16 cellular contexts compared by ENCODE assay signal in genomic region chr11:36069576-36070214, GRCh38.
DNase-seq lines count a peak whose midpoint lies in the region; ATAC-seq, FAIRE-seq and TF ChIP-seq lines count a peak whose summit lies in the region.
"Had no signal": no experiment of that assay in that cellular context is flagged by ENCODE, and none has a peak within 500 bp of the region (broad histone marks: within the 10 kb centered on the region; RNA-seq: fewer than 3 reads in every experiment).

No MANE protein-coding gene starts in this region.

- H3K4me1 ChIP-seq in kidney (ENCODE audit: control insufficient read depth in 1 of 2, insufficient read depth in 1 of 2, low read depth in 1 of 2, low read length in 2 of 2) (peaks cover 0 to 8% of the 10 kb centered on the region in 2 donors), gastrocnemius medialis (peaks cover 17 to 21% of the 10 kb centered on the region in 2 donors)

- no peak overlapping the region for H3K27ac ChIP-seq in kidney (ENCODE audit: low read depth in 2 of 2, low read length in 2 of 2)
- no peak overlapping the region for H3K27ac ChIP-seq in gastrocnemius medialis
- H3K27ac ChIP-seq: HL-60, SJSA1, vagina had no signal

- H3K9me3 ChIP-seq in kidney (ENCODE audit: control insufficient read depth in 1 of 2, low read length in 2 of 2) (no peaks in the 10 kb centered on the region), gastrocnemius medialis (no peaks in the 10 kb centered on the region)
- H3K9me3 ChIP-seq: SJSA1, vagina had no signal

- in situ Hi-C loops in gastrocnemius medialis (cut with MboI; ENCODE audit: low sequenced_read_pairs in 4 of 4): loop anchor here in 1 of 4 donors (10.0 kb wide), 1 partner anchor 115 kb away; no protein-coding TSS in a partner anchor

- FAIRE-seq in kidney (lab: Jason Lieb, UNC): no peak
- FAIRE-seq: A204.1, colon had no signal

- TF ChIP-seq POLR2A in gastrocnemius medialis (IDR thresholded peaks at IDR 0.05): no peak

- H3K36me3 ChIP-seq in kidney (ENCODE audit: control insufficient read depth in 1 of 2, insufficient read depth in 2 of 2, low read length in 2 of 2): no peaks in the 10 kb centered on the region
- no peaks in the 10 kb centered on the region for H3K36me3 ChIP-seq in gastrocnemius medialis
- H3K36me3 ChIP-seq: SJSA1, vagina had no signal

- H3K27ac Mint-ChIP-seq in progenitor cell of endocrine pancreas: no peak overlapping the region
- H3K27ac Mint-ChIP-seq: activated CD4-positive, alpha-beta T cell treated with anti-CD3 and anti-CD28 coated beads, Interleukin-2, amount 10 ng/mL, durations not matched to agents 24 days and 14 days had no signal

- H3K27me3 ChIP-seq in gastrocnemius medialis: no peaks in the 10 kb centered on the region
- H3K27me3 ChIP-seq: SJSA1, vagina had no signal

- H3K9me3 Mint-ChIP-seq in progenitor cell of endocrine pancreas (ENCODE audit: low read depth): peaks cover 11% of the 10 kb centered on the region

- intact Hi-C loops in kidney (cut with DNase I): no loop called here
- intact Hi-C loops in gastrocnemius medialis (cut with DNase I; ENCODE audit: low total_unique reads): loop anchor here (5.0 to 10.0 kb wide), 4 partner anchors 117 to 455 kb away; partner anchors contain the start of genes FJX1 and TRIM44

- H3K9ac ChIP-seq in kidney (ENCODE audit: low read length in 2 of 2): no peak overlapping the region

- DNase-seq in NCI-H1417 (lab: John Stamatoyannopoulos, UW) (peak in 2 of 3 experiments; percentile 17 to 60), NCI-H1417 treated with DMSO at 0.1 percent for 48 hours (lab: John Stamatoyannopoulos, UW) (no peak), NCI-H2227 (lab: John Stamatoyannopoulos, UW; ENCODE audit: unreplicated experiment) (peak; percentile 72), dermis blood vessel endothelial cell (peak; percentile 27), progenitor cell of endocrine pancreas (ENCODE audit: low spot score, unreplicated experiment) (no peak), kidney (no peak), occipital lobe (lab: John Stamatoyannopoulos, UW) (no peak), gastrocnemius medialis (no peak)
- DNase-seq: activated CD4-positive, alpha-beta T cell treated with anti-CD3 and anti-CD28 coated beads, Interleukin-2, amount 10 ng/mL, durations not matched to agents 24 days and 14 days; activated gamma-delta T cell treated with Interleukin-2 at 50 U/mL for 16 hours; NCI-H2029 had no signal

- H3K4me1 Mint-ChIP-seq in progenitor cell of endocrine pancreas (ENCODE audit: low read depth): no peaks in the 10 kb centered on the region
- H3K4me1 Mint-ChIP-seq: activated CD4-positive, alpha-beta T cell treated with anti-CD3 and anti-CD28 coated beads, Interleukin-2, amount 10 ng/mL, durations not matched to agents 24 days and 14 days had no signal

- H3K4me3 Mint-ChIP-seq in progenitor cell of endocrine pancreas (ENCODE audit: low read depth): no peak overlapping the region
- H3K4me3 Mint-ChIP-seq: activated CD4-positive, alpha-beta T cell treated with anti-CD3 and anti-CD28 coated beads, Interleukin-2, amount 10 ng/mL, durations not matched to agents 24 days and 14 days had no signal

- ATAC-seq in gastrocnemius medialis: no peak

- H3K4me3 ChIP-seq in kidney (ENCODE audit: low read length in 2 of 2): no peak overlapping the region
- H3K4me3 ChIP-seq in gastrocnemius medialis: no peak overlapping the region
- H3K4me3 ChIP-seq: SJSA1, vagina had no signal

- no peaks in the 10 kb centered on the region for H3K27me3 Mint-ChIP-seq in progenitor cell of endocrine pancreas

- TF ChIP-seq CTCF in progenitor cell of endocrine pancreas (IDR thresholded peaks at IDR 0.05; ENCODE audit: unreplicated experiment): peak; percentile 39
- no peak for TF ChIP-seq CTCF in kidney (IDR thresholded peaks at IDR 0.05; ENCODE audit: borderline replicate concordance, extremely low read depth, insufficient read depth)
- no peak for TF ChIP-seq CTCF in gastrocnemius medialis (IDR thresholded peaks at IDR 0.05 in 4 of 5, conservative IDR thresholded peaks at IDR 0.05 in 1 of 5)

- peaks cover 9% of the 10 kb centered on the region for H3K36me3 Mint-ChIP-seq in progenitor cell of endocrine pancreas (ENCODE audit: insufficient read depth)

Comparison
In these comparisons a context has a peak if more than half of its experiments do, and no peak if none do; other contexts are left out.
1. DNase-seq: peak in NCI-H1417 (2 of 3), NCI-H2227 (single experiment) and dermis blood vessel endothelial cell (single experiment); none in NCI-H1417 treated with DMSO at 0.1 percent for 48 hours (single experiment), progenitor cell of endocrine pancreas (single experiment), kidney (single experiment), occipital lobe (single experiment) and gastrocnemius medialis (0 of 2).